In genomic region chr6:13455604-13456003, GRCh38 we compare ENCODE assay signal across 3 cellular contexts.
TF ChIP-seq lines count a peak whose summit lies in the region.

No MANE protein-coding gene starts in this region.

TF ChIP-seq in liver, 16 proteins besides CTCF, POLR2A, EP300 and RAD21:
- TF ChIP-seq YY1 (IDR thresholded peaks at IDR 0.05) (no peak), JUND (IDR thresholded peaks at IDR 0.05) (no peak), HNF4A (conservative IDR thresholded peaks at IDR 0.05) (peak in 1 of 2 donors; percentile 18)

TF ChIP-seq in HepG2, 621 proteins besides CTCF, POLR2A, EP300 and RAD21:
- TF ChIP-seq ZNF574 (CRISPR knock-in tag; IDR thresholded peaks at IDR 0.05) (no peak), FOXA3 (CRISPR knock-in tag; IDR thresholded peaks at IDR 0.05) (no peak), ELF1 (CRISPR knock-in tag; IDR thresholded peaks at IDR 0.05) (no peak), ZSCAN31 (CRISPR knock-in tag; IDR thresholded peaks at IDR 0.05; ENCODE audit: low read depth) (no peak), PAF1 (CRISPR knock-in tag; IDR thresholded peaks at IDR 0.05) (no peak), ZBTB37 (CRISPR knock-in tag; IDR thresholded peaks at IDR 0.05) (no peak), SATB2 (CRISPR knock-in tag; IDR thresholded peaks at IDR 0.05) (no peak), ZNF7 (CRISPR knock-in tag; IDR thresholded peaks at IDR 0.05) (no peak), ZNF790 (CRISPR knock-in tag; IDR thresholded peaks at IDR 0.05; ENCODE audit: borderline replicate concordance) (no peak), PCBP2 (optimal IDR thresholded peaks at IDR 0.05; ENCODE audit: low read depth, low read length, poor library complexity, severe bottlenecking) (no peak), ZSCAN22 (CRISPR knock-in tag; IDR thresholded peaks at IDR 0.05) (no peak), ZNF558 (CRISPR knock-in tag; IDR thresholded peaks at IDR 0.05; ENCODE audit: borderline replicate concordance) (no peak), ZNF496 (CRISPR knock-in tag; IDR thresholded peaks at IDR 0.05; ENCODE audit: insufficient replicate concordance) (no peak), ZNF780A (CRISPR knock-in tag; IDR thresholded peaks at IDR 0.05) (no peak), ZSCAN20 (CRISPR knock-in tag; IDR thresholded peaks at IDR 0.05; ENCODE audit: borderline replicate concordance) (no peak), ZNF281 (CRISPR knock-in tag; IDR thresholded peaks at IDR 0.05; ENCODE audit: borderline replicate concordance) (no peak)
- TF ChIP-seq, protein P1, sequence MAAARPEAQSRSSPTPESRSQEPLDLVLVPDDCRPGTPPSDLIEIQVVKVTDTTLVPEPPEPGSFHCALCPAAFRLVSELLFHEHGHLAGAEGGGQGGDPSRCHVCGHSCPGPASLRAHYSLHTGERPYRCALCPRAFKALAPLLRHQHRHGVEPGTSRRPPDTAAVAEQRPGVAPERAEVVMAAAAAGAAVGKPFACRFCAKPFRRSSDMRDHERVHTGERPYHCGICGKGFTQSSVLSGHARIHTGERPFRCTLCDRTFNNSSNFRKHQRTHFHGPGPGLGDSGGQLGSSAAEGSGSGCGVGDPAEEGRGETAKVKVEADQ (CRISPR knock-in tag; IDR thresholded peaks at IDR 0.05; ENCODE audit: borderline replicate concordance), result no peak
- TF ChIP-seq, protein P2, sequence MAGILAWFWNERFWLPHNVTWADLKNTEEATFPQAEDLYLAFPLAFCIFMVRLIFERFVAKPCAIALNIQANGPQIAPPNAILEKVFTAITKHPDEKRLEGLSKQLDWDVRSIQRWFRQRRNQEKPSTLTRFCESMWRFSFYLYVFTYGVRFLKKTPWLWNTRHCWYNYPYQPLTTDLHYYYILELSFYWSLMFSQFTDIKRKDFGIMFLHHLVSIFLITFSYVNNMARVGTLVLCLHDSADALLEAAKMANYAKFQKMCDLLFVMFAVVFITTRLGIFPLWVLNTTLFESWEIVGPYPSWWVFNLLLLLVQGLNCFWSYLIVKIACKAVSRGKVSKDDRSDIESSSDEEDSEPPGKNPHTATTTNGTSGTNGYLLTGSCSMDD (CRISPR knock-in tag; IDR thresholded peaks at IDR 0.05), result no peak
- TF ChIP-seq, protein P3, sequence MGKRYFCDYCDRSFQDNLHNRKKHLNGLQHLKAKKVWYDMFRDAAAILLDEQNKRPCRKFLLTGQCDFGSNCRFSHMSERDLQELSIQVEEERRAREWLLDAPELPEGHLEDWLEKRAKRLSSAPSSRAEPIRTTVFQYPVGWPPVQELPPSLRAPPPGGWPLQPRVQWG (CRISPR knock-in tag; IDR thresholded peaks at IDR 0.05; ENCODE audit: borderline replicate concordance, low read depth), result no peak

TF ChIP-seq in K562, 482 proteins besides CTCF, POLR2A, EP300 and RAD21:
- no peak for TF ChIP-seq ZNF766 (CRISPR knock-in tag; conservative IDR thresholded peaks at IDR 0.05)
- TF ChIP-seq MAX (CRISPR knock-in tag; IDR thresholded peaks at IDR 0.05), result no peak
